ENCODE assay signal across 1 cellular context in genomic region chr3:107850681-107851080, GRCh38.
TF ChIP-seq lines count a peak whose summit lies in the region.

No MANE protein-coding gene starts in this region.

TF ChIP-seq in GM12878, 131 proteins besides CTCF, POLR2A, EP300 and RAD21 (continued from another document):
- TF ChIP-seq PBX3 (IDR thresholded peaks at IDR 0.05; ENCODE audit: insufficient replicate concordance, low read depth, low read length), result peak; percentile 27
